ENCODE assay signal across 10 cellular contexts in genomic region chr6:29763491-29764289, GRCh38. TPM values are rescaled to one million over a fixed set of nuclear protein-coding genes. Genes with fewer than 3 reads are reported as not detected.
DNase-seq lines count a peak whose midpoint lies in the region; ATAC-seq and TF ChIP-seq lines count a peak whose summit lies in the region.
"Had no signal": no experiment of that assay in that cellular context is flagged by ENCODE, and none has a peak within 500 bp of the region (broad histone marks: within the 10 kb centered on the region; RNA-seq: fewer than 3 reads in every experiment).

No MANE protein-coding gene starts in this region.

- no peaks in the 10 kb centered on the region for H3K79me1 ChIP-seq in H9 (ENCODE audit: insufficient read depth, low read depth, low read length, poor library complexity, severe bottlenecking)

- H4K20me1 ChIP-seq in HCT116 (ENCODE audit: insufficient read depth): no peaks in the 10 kb centered on the region
- H4K20me1 ChIP-seq in H9 (ENCODE audit: control insufficient read depth, insufficient read depth, insufficient read length): no peaks in the 10 kb centered on the region

- no peak for TF ChIP-seq RAD21 in HCT116 (IDR thresholded peaks at IDR 0.05; ENCODE audit: low read depth)

- no CpG with 5 or more reads among the region's 2 CpGs for WGBS in H9 (ENCODE audit: extremely low coverage, insufficient read length, low lambda C conversion rate)
- 92 to 100% methylated on average over 1 to 2 of the region's 2 CpGs for WGBS in body of pancreas, 2 donors

- H2AFZ ChIP-seq in HCT116 (ENCODE audit: low read depth, low read length, poor library complexity, severe bottlenecking) (no peak overlapping the region), H9 (ENCODE audit: low read length) (no peak overlapping the region)

- H2BK15ac ChIP-seq in H9 (ENCODE audit: low read depth, low read length): no peak overlapping the region

- H3K4me1 ChIP-seq in HCT116 (ENCODE audit: control insufficient read depth in 1 of 2, insufficient read depth in 2 of 2, low read length in 2 of 2): peaks cover 4 to 35% of the 10 kb centered on the region in 2 experiments; a peak in 3 of 4 replicates
- peaks cover 12% of the 10 kb centered on the region for H3K4me1 ChIP-seq in H9 (ENCODE audit: insufficient read depth, low read length)
- H3K4me1 ChIP-seq in body of pancreas: no peaks in the 10 kb centered on the region
- H3K4me1 ChIP-seq: SJCRH30 had no signal

- ATAC-seq in HCT116: no peak
- ATAC-seq in HG03097 (IDR thresholded peaks at IDR 0.05; ENCODE audit: low FRiP score, unreplicated experiment): no peak
- ATAC-seq in body of pancreas: no peak

- H3T11ph ChIP-seq in H9 (ENCODE audit: low read length): no peak overlapping the region

- H3K23ac ChIP-seq in H9 (ENCODE audit: insufficient read length, low read depth, low read length): no peak overlapping the region

- POLR2A ChIA-PET in HCT116 (lab: Charles Lee): no interaction called here

- H3K4me2 ChIP-seq in HCT116 (ENCODE audit: low read length): no peak overlapping the region
- H3K4me2 ChIP-seq in H9 (ENCODE audit: insufficient read depth, insufficient read length, low read length): no peak overlapping the region

- H3K9ac ChIP-seq in HCT116 (ENCODE audit: low read length): no peak overlapping the region
- H3K9ac ChIP-seq in H9 (ENCODE audit: extremely low read depth, insufficient read length, low read length): no peak overlapping the region

- H3K4me3 Mint-ChIP-seq in activated T-helper 1 cell treated with anti-CD3 and anti-CD28 coated beads, Interleukin-12 subunit alpha, Interleukin-12 subunit beta, Interleukin-2, Interleukin-4 antibody, amounts not matched to agents 30 ng/mL and 10 ng/mL and 1 ng/mL, durations not matched to agents 14 hours and 24 hours and 36 hours: peak overlapping the region; percentile 38
- no peak overlapping the region for H3K4me3 Mint-ChIP-seq in H9

- no peak for TF ChIP-seq CTCF in HCT116 (IDR thresholded peaks at IDR 0.05 in 2 of 3, conservative IDR thresholded peaks at IDR 0.05 in 1 of 3; ENCODE audit: borderline replicate concordance in 1 of 3, insufficient read depth in 1 of 3, low read depth in 2 of 3, low read length in 2 of 3)
- TF ChIP-seq CTCF in H9 (conservative IDR thresholded peaks at IDR 0.05): no peak
- TF ChIP-seq CTCF in body of pancreas (IDR thresholded peaks at IDR 0.05): no peak

- BruUV-seq in HCT116 (replicated peaks; lab: Mats Ljungman, UMichigan): no TSS peak

- no peak overlapping the region for H4K91ac ChIP-seq in H9 (ENCODE audit: insufficient read length, low read depth, low read length)

- no peaks in the 10 kb centered on the region for H3K27me3 ChIP-seq in HCT116 (ENCODE audit: insufficient read depth, low read length)
- no peaks in the 10 kb centered on the region for H3K27me3 ChIP-seq in H9 (ENCODE audit: insufficient read depth, low read length)
- no peaks in the 10 kb centered on the region for H3K27me3 ChIP-seq in body of pancreas

- H3K27me3 Mint-ChIP-seq in activated T-helper 1 cell treated with anti-CD3 and anti-CD28 coated beads, Interleukin-12 subunit alpha, Interleukin-12 subunit beta, Interleukin-2, Interleukin-4 antibody, amounts not matched to agents 30 ng/mL and 10 ng/mL and 1 ng/mL, durations not matched to agents 14 hours and 24 hours and 36 hours (ENCODE audit: insufficient read depth): peaks cover 2% of the 10 kb centered on the region
- H3K27me3 Mint-ChIP-seq in H9 (ENCODE audit: low read depth): peaks cover 16% of the 10 kb centered on the region

- H3K27ac ChIP-seq in HCT116 (ENCODE audit: low read depth, low read length) (no peak overlapping the region), H9 (ENCODE audit: insufficient read length, low read depth, low read length) (no peak overlapping the region), body of pancreas (no peak overlapping the region)
- H3K27ac ChIP-seq: SJCRH30 had no signal

- intact Hi-C loops in HCT116 (cut with micrococcal nuclease): no loop called here
- intact Hi-C loops in activated T-helper 1 cell treated with anti-CD3 and anti-CD28 coated beads, Interleukin-12 subunit alpha, Interleukin-12 subunit beta, Interleukin-2, Interleukin-4 antibody, amounts not matched to agents 30 ng/mL and 10 ng/mL and 1 ng/mL, durations not matched to agents 14 hours and 24 hours and 36 hours (cut with micrococcal nuclease): loop anchor here (1.0 kb wide), 1 partner anchor 10 kb away; no protein-coding TSS in a partner anchor
- intact Hi-C loops in body of pancreas (cut with DNase I): loop anchor here (10.0 kb wide), 1 partner anchor 231 kb away; no protein-coding TSS in a partner anchor

- TF ChIP-seq POLR2A in HCT116 (IDR thresholded peaks at IDR 0.05; ENCODE audit: borderline replicate concordance, extremely low read depth, insufficient read depth, insufficient read length) (no peak), body of pancreas (IDR thresholded peaks at IDR 0.05) (no peak)

- no peak overlapping the region for H3K56ac ChIP-seq in H9 (ENCODE audit: insufficient read length, low read depth, low read length)

- H2BK20ac ChIP-seq in H9 (ENCODE audit: low read depth, low read length, poor library complexity, severe bottlenecking): no peak overlapping the region

- no peak overlapping the region for H2AK5ac ChIP-seq in H9 (ENCODE audit: insufficient read length, low read length)

- no peak overlapping the region for H2BK5ac ChIP-seq in H9 (ENCODE audit: insufficient read length, low read length)

- H3K79me2 ChIP-seq in HCT116 (ENCODE audit: insufficient read depth, low read length) (no peaks in the 10 kb centered on the region), H9 (ENCODE audit: insufficient read depth, low read length) (no peaks in the 10 kb centered on the region)

- no peaks in the 10 kb centered on the region for H3K36me3 ChIP-seq in HCT116 (ENCODE audit: control insufficient read depth in 1 of 2, insufficient read depth in 2 of 2, low read length in 2 of 2)
- no peaks in the 10 kb centered on the region for H3K36me3 ChIP-seq in body of pancreas (replicated peaks in 1 of 2; ENCODE audit: insufficient read depth in 1 of 2, low read depth in 2 of 2)
- H3K36me3 ChIP-seq: SJCRH30 had no signal

- no peak overlapping the region for H3K27ac Mint-ChIP-seq in activated T-helper 1 cell treated with anti-CD3 and anti-CD28 coated beads, Interleukin-12 subunit alpha, Interleukin-12 subunit beta, Interleukin-2, Interleukin-4 antibody, amounts not matched to agents 30 ng/mL and 10 ng/mL and 1 ng/mL, durations not matched to agents 14 hours and 24 hours and 36 hours
- no peak overlapping the region for H3K27ac Mint-ChIP-seq in H9

- H3K4me1 Mint-ChIP-seq in activated T-helper 1 cell treated with anti-CD3 and anti-CD28 coated beads, Interleukin-12 subunit alpha, Interleukin-12 subunit beta, Interleukin-2, Interleukin-4 antibody, amounts not matched to agents 30 ng/mL and 10 ng/mL and 1 ng/mL, durations not matched to agents 14 hours and 24 hours and 36 hours (ENCODE audit: low read depth): peaks cover 51% of the 10 kb centered on the region
- peaks cover 27 to 28% of the 10 kb centered on the region in 2 experiments for H3K4me1 Mint-ChIP-seq in H9

- no peaks in the 10 kb centered on the region for H3K9me3 ChIP-seq in HCT116 (ENCODE audit: control insufficient read depth in 1 of 2, insufficient read depth in 1 of 2, low read depth in 1 of 2, low read length in 2 of 2)
- no peaks in the 10 kb centered on the region for H3K9me3 ChIP-seq in H9 (ENCODE audit: control insufficient read depth, low read depth, low read length)
- no peaks in the 10 kb centered on the region for H3K9me3 ChIP-seq in body of pancreas
- H3K9me3 ChIP-seq: SJCRH30 had no signal

- no peak overlapping the region for H3K4ac ChIP-seq in H9 (ENCODE audit: low read depth, low read length)

- CTCF ChIA-PET in HCT116 (lab: Charles Lee): interaction anchor here (1.0 to 2.9 kb wide), 2 partner anchors 9 to 11 kb away, joined by 3 to 10 read pairs; no protein-coding TSS in a partner anchor

- H2BK120ac ChIP-seq in H9 (ENCODE audit: low read depth, low read length, poor library complexity, severe bottlenecking): no peak overlapping the region

- no peak overlapping the region for H4K5ac ChIP-seq in H9 (ENCODE audit: insufficient read length, low read depth, low read length)

- no peak overlapping the region for H3K14ac ChIP-seq in H9 (ENCODE audit: insufficient read depth, low read length)

- no peaks in the 10 kb centered on the region for H3K9me3 Mint-ChIP-seq in activated T-helper 1 cell treated with anti-CD3 and anti-CD28 coated beads, Interleukin-12 subunit alpha, Interleukin-12 subunit beta, Interleukin-2, Interleukin-4 antibody, amounts not matched to agents 30 ng/mL and 10 ng/mL and 1 ng/mL, durations not matched to agents 14 hours and 24 hours and 36 hours
- H3K9me3 Mint-ChIP-seq in H9: peaks cover 0 to 2% of the 10 kb centered on the region in 2 experiments; a peak in 1 of 5 replicates

- no peak overlapping the region for H2BK12ac ChIP-seq in H9 (ENCODE audit: insufficient read length, low read depth, low read length)

- H3K18ac ChIP-seq in H9 (ENCODE audit: insufficient read length, low read depth, low read length): no peak overlapping the region

- no peaks in the 10 kb centered on the region for H3K23me2 ChIP-seq in H9 (ENCODE audit: insufficient read length, low read depth, low read length, poor library complexity, severe bottlenecking)

- DNase-seq in ACHN: peak; percentile 59
- DNase-seq in HCT116 (ENCODE audit: low read depth, low spot score): no peak
- DNase-seq in activated T-helper 1 cell treated with anti-CD3 and anti-CD28 coated beads, Interleukin-12 subunit alpha, Interleukin-12 subunit beta, Interleukin-2, Interleukin-4 antibody, amounts not matched to agents 30 ng/mL and 10 ng/mL and 1 ng/mL, durations not matched to agents 14 hours and 24 hours and 36 hours (ENCODE audit: low spot score): no peak
- DNase-seq in foreskin melanocyte: peak; percentile 47
- DNase-seq in H9: no peak
- no peak for DNase-seq in NCI-H2227 (lab: John Stamatoyannopoulos, UW; ENCODE audit: unreplicated experiment)
- DNase-seq in body of pancreas: no peak
- DNase-seq: DND-41, SJCRH30 had no signal

- H3K9me2 ChIP-seq in HCT116 (ENCODE audit: insufficient read depth): no peaks in the 10 kb centered on the region

- RAD21 ChIA-PET in HCT116 (lab: Charles Lee; ENCODE audit: low non-redundant PET in 1 of 2, low total read pairs in 2 of 2, uncharacterized antibody in 2 of 2, unreplicated experiment in 2 of 2): no interaction called here

- no peak overlapping the region for H3K4me3 ChIP-seq in HCT116 (replicated peaks in 1 of 2; ENCODE audit: low read depth in 1 of 2, low read length in 2 of 2)
- no peak overlapping the region for H3K4me3 ChIP-seq in body of pancreas
- H3K4me3 ChIP-seq: SJCRH30 had no signal

- in situ Hi-C loops in ACHN (cut with HindIII; ENCODE audit: low pct_ligation_motif_present, low pct_unique_long_range_greater_than_20kb, low sequenced_read_pairs): no loop called here

- peaks cover 2% of the 10 kb centered on the region for H3K36me3 Mint-ChIP-seq in activated T-helper 1 cell treated with anti-CD3 and anti-CD28 coated beads, Interleukin-12 subunit alpha, Interleukin-12 subunit beta, Interleukin-2, Interleukin-4 antibody, amounts not matched to agents 30 ng/mL and 10 ng/mL and 1 ng/mL, durations not matched to agents 14 hours and 24 hours and 36 hours (ENCODE audit: low read depth)
- H3K36me3 Mint-ChIP-seq in H9 (ENCODE audit: insufficient read depth in 1 of 3, low read depth in 3 of 3): no peaks in the 10 kb centered on the region

- no peak overlapping the region for H4K8ac ChIP-seq in H9 (replicated peaks; ENCODE audit: insufficient read length, low read depth, low read length)

RNA-seq across cellular contexts. Expression of gene HLA-F, which starts 40.5 kb away (rescaled TPM):
- 24.6 TPM for total RNA-seq in HCT116 (2021; ENCODE audit: unreplicated experiment)
- polyA plus RNA-seq in HCT116 (2012): 35.5 and 49.9 TPM in 2 replicates
- 293 and 314 TPM in 2 replicates for total RNA-seq in activated T-helper 1 cell treated with anti-CD3 and anti-CD28 coated beads, Interleukin-12 subunit alpha, Interleukin-12 subunit beta, Interleukin-2, Interleukin-4 antibody, amounts not matched to agents 30 ng/mL and 10 ng/mL and 1 ng/mL, durations not matched to agents 14 hours and 24 hours and 36 hours
- total RNA-seq in H9 (2021): 7.0 and 7.4 TPM in 2 replicates
- total RNA-seq in body of pancreas: 10 to 100 TPM; 25.4 to 51.7 TPM
- total RNA-seq: SJCRH30 had no signal

Comparison
In these comparisons a context has a peak if more than half of its experiments do, and no peak if none do; other contexts are left out.
1. DNase-seq: peak in ACHN (single experiment) and foreskin melanocyte (single experiment); none in HCT116 (single experiment), activated T-helper 1 cell treated with anti-CD3 and anti-CD28 coated beads, Interleukin-12 subunit alpha, Interleukin-12 subunit beta, Interleukin-2, Interleukin-4 antibody, amounts not matched to agents 30 ng/mL and 10 ng/mL and 1 ng/mL, durations not matched to agents 14 hours and 24 hours and 36 hours (single experiment), H9 (single experiment), NCI-H2227 (single experiment) and body of pancreas (0 of 4).